In genomic region chr9:77541600-77541999, GRCh38 we compare ENCODE assay signal across 33 cellular contexts.
"Had no signal": no experiment of that assay in that cellular context is flagged by ENCODE, and none has a peak within 500 bp of the region (broad histone marks: within the 10 kb centered on the region; RNA-seq: fewer than 3 reads in every experiment).

No MANE protein-coding gene starts in this region.

- ATAC-seq: activated CD8-positive, alpha-beta T cell treated with anti-CD3 and anti-CD28 coated beads for 36 hours; activated naive CD4-positive, alpha-beta T cell treated with anti-CD3 and anti-CD28 coated beads, Interleukin-2, amount 50 U/mL, for 72 hours; activated T-cell treated with anti-CD3 and anti-CD28 coated beads, Interleukin-2, amount 50 U/mL, for 4 hours; activated T-cell treated with anti-CD3 and anti-CD28 coated beads, Interleukin-2, amount 50 U/mL, for 72 hours; activated T-helper 17 cell treated with anti-CD3 and anti-CD28 coated beads, Interleukin-2, amount 50 U/mL, for 72 hours; body of pancreas had no signal

- DNase-seq: activated B cell treated with CpG ODN at 0.5 μM for 24 hours; activated CD4-positive, alpha-beta memory T cell treated with anti-CD3 and anti-CD28 coated beads for 36 hours; activated CD4-positive, alpha-beta T cell treated with anti-CD3 and anti-CD28 coated beads for 4 hours; activated CD4-positive, alpha-beta T cell treated with anti-CD3 and anti-CD28 coated beads, Interleukin-2, amount 10 ng/mL, durations not matched to agents 24 days and 14 days; activated CD4-positive, alpha-beta T cell treated with anti-CD3 and anti-CD28 coated beads, Interleukin-2, amount 50 U/mL, for 1 hour; activated CD4-positive, alpha-beta T cell treated with anti-CD3 and anti-CD28 coated beads, Interleukin-2, amount 50 U/mL, for 4 hours; activated CD4-positive, CD25-positive, alpha-beta regulatory T cell treated with anti-CD3 and anti-CD28 coated beads, Interleukin-2, amount 50 U/mL, for 72 hours; activated CD8-positive, alpha-beta memory T cell treated with anti-CD3 and anti-CD28 coated beads, Interleukin-2, amount 50 U/mL, for 4 hours; activated CD8-positive, alpha-beta T cell treated with anti-CD3 and anti-CD28 coated beads for 36 hours; activated effector memory CD4-positive, alpha-beta T cell treated with anti-CD3 and anti-CD28 coated beads, Interleukin-2, amount 50 U/mL, for 16 hours; activated gamma-delta T cell treated with Interleukin-2 at 50 U/mL for 16 hours; activated naive CD4-positive, alpha-beta T cell; activated naive CD4-positive, alpha-beta T cell treated with anti-CD3 and anti-CD28 coated beads for 36 hours; activated naive CD4-positive, alpha-beta T cell treated with anti-CD3 and anti-CD28 coated beads, Interleukin-2, amount 50 U/mL, for 16 hours; activated naive CD8-positive, alpha-beta T cell treated with anti-CD3 and anti-CD28 coated beads for 36 hours; activated T-cell treated with anti-CD3 and anti-CD28 coated beads for 4 hours; activated T-cell treated with anti-CD3 and anti-CD28 coated beads, Interleukin-2, amount 50 U/mL, for 1 hour; activated T-cell treated with anti-CD3 and anti-CD28 coated beads, Interleukin-2, amount 50 U/mL, for 4 hours; activated T-cell treated with anti-CD3 and anti-CD28 coated beads, Interleukin-2, amount 50 U/mL, for 72 hours; adrenal gland; amniotic stem cell; aorta; body of pancreas; brain microvascular endothelial cell; central memory CD4-positive, alpha-beta T cell; T-helper 2 cell; T-helper 9 cell had no signal

- H3K4me3 ChIP-seq: adrenal gland, body of pancreas, breast epithelium had no signal

- H3K36me3 ChIP-seq: adrenal gland, brain microvascular endothelial cell, breast epithelium had no signal

- FAIRE-seq: astrocyte, TTC549 had no signal

- H3K27ac ChIP-seq: adrenal gland, body of pancreas, brain microvascular endothelial cell, breast epithelium, VCaP had no signal

- H3K4me1 ChIP-seq: adrenal gland, body of pancreas, breast epithelium had no signal

- H3K27me3 ChIP-seq: adrenal gland, body of pancreas, brain microvascular endothelial cell, breast epithelium had no signal
